ENCODE assay signal across 9 cellular contexts in genomic region chr9:97804059-97804365, GRCh38. TPM values are rescaled to one million over a fixed set of nuclear protein-coding genes. Genes with fewer than 3 reads are reported as not detected.
DNase-seq lines count a peak whose midpoint lies in the region; ATAC-seq and TF ChIP-seq lines count a peak whose summit lies in the region.
"Had no signal": no experiment of that assay in that cellular context is flagged by ENCODE, and none has a peak within 500 bp of the region (broad histone marks: within the 10 kb centered on the region; RNA-seq: fewer than 3 reads in every experiment).

No MANE protein-coding gene starts in this region.

- H2AFZ ChIP-seq in Loucy (ENCODE audit: low read length), result peak overlapping the region; percentile 80; the same call in 1 of the 2 replicates

- H3K4me3 Mint-ChIP-seq in CD4-positive, CD25-positive, alpha-beta regulatory T cell, result peak overlapping the region; percentile 39 to 89 (median 80)
- H3K4me3 Mint-ChIP-seq in natural killer cell treated with Interleukin-12 subunit alpha and Interleukin-12 subunit beta and Interleukin-15 and Interleukin-18, amount 100 ng/mL, for 72 hours, result peak overlapping the region; percentile 50

- peaks cover 22% of the 10 kb centered on the region for H3K27me3 ChIP-seq in CD4-positive, CD25-positive, alpha-beta regulatory T cell (ENCODE audit: control insufficient read depth, insufficient read depth, low read length)
- H3K27me3 ChIP-seq in Loucy (ENCODE audit: insufficient read depth, low read length, poor library complexity, severe bottlenecking), result no peaks in the 10 kb centered on the region
- peaks cover 11% of the 10 kb centered on the region for H3K27me3 ChIP-seq in colonic mucosa
- peaks cover 0 to 56% (median 10%) of the 10 kb centered on the region in 3 donors for H3K27me3 ChIP-seq in sigmoid colon

- TF ChIP-seq EP300 in sigmoid colon (IDR thresholded peaks at IDR 0.05), result no peak

- H3K4me2 ChIP-seq in Loucy (ENCODE audit: low read depth, low read length, poor library complexity, severe bottlenecking), result peak overlapping the region; percentile 59

- TF ChIP-seq POLR2A in sigmoid colon (IDR thresholded peaks at IDR 0.05), result no peak

- no peak overlapping the region for H3K27ac ChIP-seq in CD4-positive, CD25-positive, alpha-beta regulatory T cell (ENCODE audit: insufficient read depth, low read length, poor library complexity, severe bottlenecking)
- no peak overlapping the region for H3K27ac ChIP-seq in colonic mucosa
- H3K27ac ChIP-seq in sigmoid colon, result no peak overlapping the region

- DNase-seq in CD4-positive, CD25-positive, alpha-beta regulatory T cell, result no peak
- DNase-seq in colonic mucosa (no peak), GOT3 (lab: John Stamatoyannopoulos, UW) (no peak), sigmoid colon (no peak), NCI-H2107 treated with DMSO at 0.1 percent for 48 hours (lab: John Stamatoyannopoulos, UW; ENCODE audit: unreplicated experiment) (no peak), iPS-NIHi7 (ENCODE audit: extremely low spot score) (no peak)
- DNase-seq in natural killer cell treated with Interleukin-12 subunit alpha and Interleukin-12 subunit beta and Interleukin-15 and Interleukin-18, amount 100 ng/mL, for 72 hours (ENCODE audit: low spot score), result no peak

- H3K4me3 ChIP-seq in CD4-positive, CD25-positive, alpha-beta regulatory T cell (ENCODE audit: low read depth, low read length), result no peak overlapping the region
- H3K4me3 ChIP-seq in Loucy (ENCODE audit: low read length, poor library complexity, severe bottlenecking) (peak overlapping the region; percentile 65), colonic mucosa (peak overlapping the region; percentile 35), sigmoid colon (peak overlapping the region in 1 of 4 donors; percentile 40)

- H3K36me3 Mint-ChIP-seq in CD4-positive, CD25-positive, alpha-beta regulatory T cell, result no peaks in the 10 kb centered on the region
- H3K36me3 Mint-ChIP-seq in natural killer cell treated with Interleukin-12 subunit alpha and Interleukin-12 subunit beta and Interleukin-15 and Interleukin-18, amount 100 ng/mL, for 72 hours, result no peaks in the 10 kb centered on the region

- TF ChIP-seq CTCF in Loucy (conservative IDR thresholded peaks at IDR 0.05; ENCODE audit: low read length), result no peak
- TF ChIP-seq CTCF in colonic mucosa (IDR thresholded peaks at IDR 0.05), result no peak
- TF ChIP-seq CTCF in sigmoid colon (IDR thresholded peaks at IDR 0.05), result no peak

- intact Hi-C loops in colonic mucosa (cut with DNase I), result no loop called here
- intact Hi-C loops in sigmoid colon (cut with DNase I), result no loop called here

- H3K9me2 ChIP-seq in Loucy (replicated peaks; ENCODE audit: low read depth, low read length), result no peaks in the 10 kb centered on the region

- peaks cover 0 to 10% (median 2%) of the 10 kb centered on the region in 4 donors for H3K4me1 Mint-ChIP-seq in CD4-positive, CD25-positive, alpha-beta regulatory T cell
- peaks cover 5 to 11% of the 10 kb centered on the region in 2 donors for H3K4me1 Mint-ChIP-seq in natural killer cell treated with Interleukin-12 subunit alpha and Interleukin-12 subunit beta and Interleukin-15 and Interleukin-18, amount 100 ng/mL, for 72 hours (ENCODE audit: low read depth in 2 of 2)

- WGBS in sigmoid colon, 2 donors, result 67 to 81% methylated on average over 5 of the region's 5 CpGs

- H3K27ac Mint-ChIP-seq in CD4-positive, CD25-positive, alpha-beta regulatory T cell, result peak overlapping the region; percentile 32 to 76 (median 66)
- H3K27ac Mint-ChIP-seq in natural killer cell treated with Interleukin-12 subunit alpha and Interleukin-12 subunit beta and Interleukin-15 and Interleukin-18, amount 100 ng/mL, for 72 hours, result no peak overlapping the region

- H3K4me1 ChIP-seq in CD4-positive, CD25-positive, alpha-beta regulatory T cell (ENCODE audit: control insufficient read depth, insufficient read depth, low read length, poor library complexity, severe bottlenecking), result peaks cover 6% of the 10 kb centered on the region
- H3K4me1 ChIP-seq in Loucy (ENCODE audit: insufficient read depth, low read length, poor library complexity, severe bottlenecking), result no peaks in the 10 kb centered on the region
- H3K4me1 ChIP-seq in colonic mucosa, result no peaks in the 10 kb centered on the region
- H3K4me1 ChIP-seq in sigmoid colon, result peaks cover 0 to 11% (median 10%) of the 10 kb centered on the region in 4 donors

- no peaks in the 10 kb centered on the region for H3K36me3 ChIP-seq in CD4-positive, CD25-positive, alpha-beta regulatory T cell (ENCODE audit: control insufficient read depth, insufficient read depth, low read length)
- H3K36me3 ChIP-seq in Loucy (ENCODE audit: insufficient read depth, low read length), result no peaks in the 10 kb centered on the region
- H3K36me3 ChIP-seq in colonic mucosa, result no peaks in the 10 kb centered on the region
- H3K36me3 ChIP-seq in sigmoid colon, result no peaks in the 10 kb centered on the region

- H3K9ac ChIP-seq in Loucy (ENCODE audit: low read depth, low read length, poor library complexity, severe bottlenecking) (no peak overlapping the region), colonic mucosa (ENCODE audit: low read depth in 2 of 2, low read length in 2 of 2) (no peak overlapping the region)

- H3K27me3 Mint-ChIP-seq in CD4-positive, CD25-positive, alpha-beta regulatory T cell, result peaks cover 63% of the 10 kb centered on the region
- H3K27me3 Mint-ChIP-seq in natural killer cell treated with Interleukin-12 subunit alpha and Interleukin-12 subunit beta and Interleukin-15 and Interleukin-18, amount 100 ng/mL, for 72 hours, result peaks cover 29 to 32% of the 10 kb centered on the region in 2 donors

- no peak for ATAC-seq in CD4-positive, CD25-positive, alpha-beta regulatory T cell (ENCODE audit: low read depth in 2 of 2)
- no peak for ATAC-seq in natural killer cell treated with Interleukin-12 subunit alpha and Interleukin-12 subunit beta and Interleukin-15 and Interleukin-18, amount 100 ng/mL, for 72 hours

- no peaks in the 10 kb centered on the region for H4K20me1 ChIP-seq in Loucy (ENCODE audit: insufficient read depth, low read length, poor library complexity, severe bottlenecking)

- H3K79me2 ChIP-seq in Loucy (ENCODE audit: insufficient read depth, low read length), result no peaks in the 10 kb centered on the region

- no peaks in the 10 kb centered on the region for H3F3A ChIP-seq in Loucy (ENCODE audit: low read depth)

- H3K9me3 Mint-ChIP-seq in CD4-positive, CD25-positive, alpha-beta regulatory T cell, result no peaks in the 10 kb centered on the region
- no peaks in the 10 kb centered on the region for H3K9me3 Mint-ChIP-seq in natural killer cell treated with Interleukin-12 subunit alpha and Interleukin-12 subunit beta and Interleukin-15 and Interleukin-18, amount 100 ng/mL, for 72 hours

- no peaks in the 10 kb centered on the region for H3K9me3 ChIP-seq in CD4-positive, CD25-positive, alpha-beta regulatory T cell (ENCODE audit: control insufficient read depth in 2 of 2, low read length in 2 of 2)
- H3K9me3 ChIP-seq in Loucy (ENCODE audit: insufficient read depth, low read depth, low read length) (no peaks in the 10 kb centered on the region), colonic mucosa (no peaks in the 10 kb centered on the region), sigmoid colon (no peaks in the 10 kb centered on the region)

RNA-seq across cellular contexts. Expression of gene FOXE1, which starts 49.0 kb away (rescaled TPM):
- total RNA-seq in CD4-positive, CD25-positive, alpha-beta regulatory T cell, result not detected
- polyA plus RNA-seq in CD4-positive, CD25-positive, alpha-beta regulatory T cell, result not detected
- not detected for total RNA-seq in colonic mucosa
- not detected for total RNA-seq in natural killer cell treated with Interleukin-12 subunit alpha and Interleukin-12 subunit beta and Interleukin-15 and Interleukin-18, amount 100 ng/mL, for 72 hours
- total RNA-seq in sigmoid colon, result not detected
- polyA plus RNA-seq in sigmoid colon, result not detected
- total RNA-seq: M059J had no signal

Comparison
In these comparisons a context has a peak if more than half of its experiments do, and no peak if none do; other contexts are left out.
1. H3K27ac Mint-ChIP-seq: peak in CD4-positive, CD25-positive, alpha-beta regulatory T cell (3 of 3); none in natural killer cell treated with Interleukin-12 subunit alpha and Interleukin-12 subunit beta and Interleukin-15 and Interleukin-18, amount 100 ng/mL, for 72 hours (0 of 2).